Comparison of ENCODE assay signal across 1 cellular context in genomic region chr1:116820362-116820761, GRCh38.
TF ChIP-seq lines count a peak whose summit lies in the region.

No MANE protein-coding gene starts in this region.

TF ChIP-seq in GM23338, 12 proteins besides CTCF, POLR2A, EP300 and RAD21 (continued from another document):
- TF ChIP-seq, protein P1, sequence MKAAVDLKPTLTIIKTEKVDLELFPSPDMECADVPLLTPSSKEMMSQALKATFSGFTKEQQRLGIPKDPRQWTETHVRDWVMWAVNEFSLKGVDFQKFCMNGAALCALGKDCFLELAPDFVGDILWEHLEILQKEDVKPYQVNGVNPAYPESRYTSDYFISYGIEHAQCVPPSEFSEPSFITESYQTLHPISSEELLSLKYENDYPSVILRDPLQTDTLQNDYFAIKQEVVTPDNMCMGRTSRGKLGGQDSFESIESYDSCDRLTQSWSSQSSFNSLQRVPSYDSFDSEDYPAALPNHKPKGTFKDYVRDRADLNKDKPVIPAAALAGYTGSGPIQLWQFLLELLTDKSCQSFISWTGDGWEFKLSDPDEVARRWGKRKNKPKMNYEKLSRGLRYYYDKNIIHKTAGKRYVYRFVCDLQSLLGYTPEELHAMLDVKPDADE (IDR thresholded peaks at IDR 0.05): no peak
- TF ChIP-seq ZNF462 (CRISPR knock-in tag; IDR thresholded peaks at IDR 0.05) (no peak), EZH2 (IDR thresholded peaks at IDR 0.05; ENCODE audit: low read depth, unreplicated experiment) (no peak), ZNF114 (CRISPR knock-in tag; IDR thresholded peaks at IDR 0.05) (no peak), POLR2AphosphoS5 (IDR thresholded peaks at IDR 0.05; ENCODE audit: low read depth) (no peak), ZNF331 (CRISPR knock-in tag; IDR thresholded peaks at IDR 0.05; ENCODE audit: low read depth) (no peak), STAT1 (IDR thresholded peaks at IDR 0.05; ENCODE audit: unreplicated experiment) (no peak), NANOG (IDR thresholded peaks at IDR 0.05; ENCODE audit: borderline replicate concordance) (no peak), CREB1 (CRISPR knock-in tag; IDR thresholded peaks at IDR 0.05; ENCODE audit: low read depth) (no peak), EZH2phosphoT487 (IDR thresholded peaks at IDR 0.05; ENCODE audit: unreplicated experiment) (no peak)
- TF ChIP-seq, protein P2, sequence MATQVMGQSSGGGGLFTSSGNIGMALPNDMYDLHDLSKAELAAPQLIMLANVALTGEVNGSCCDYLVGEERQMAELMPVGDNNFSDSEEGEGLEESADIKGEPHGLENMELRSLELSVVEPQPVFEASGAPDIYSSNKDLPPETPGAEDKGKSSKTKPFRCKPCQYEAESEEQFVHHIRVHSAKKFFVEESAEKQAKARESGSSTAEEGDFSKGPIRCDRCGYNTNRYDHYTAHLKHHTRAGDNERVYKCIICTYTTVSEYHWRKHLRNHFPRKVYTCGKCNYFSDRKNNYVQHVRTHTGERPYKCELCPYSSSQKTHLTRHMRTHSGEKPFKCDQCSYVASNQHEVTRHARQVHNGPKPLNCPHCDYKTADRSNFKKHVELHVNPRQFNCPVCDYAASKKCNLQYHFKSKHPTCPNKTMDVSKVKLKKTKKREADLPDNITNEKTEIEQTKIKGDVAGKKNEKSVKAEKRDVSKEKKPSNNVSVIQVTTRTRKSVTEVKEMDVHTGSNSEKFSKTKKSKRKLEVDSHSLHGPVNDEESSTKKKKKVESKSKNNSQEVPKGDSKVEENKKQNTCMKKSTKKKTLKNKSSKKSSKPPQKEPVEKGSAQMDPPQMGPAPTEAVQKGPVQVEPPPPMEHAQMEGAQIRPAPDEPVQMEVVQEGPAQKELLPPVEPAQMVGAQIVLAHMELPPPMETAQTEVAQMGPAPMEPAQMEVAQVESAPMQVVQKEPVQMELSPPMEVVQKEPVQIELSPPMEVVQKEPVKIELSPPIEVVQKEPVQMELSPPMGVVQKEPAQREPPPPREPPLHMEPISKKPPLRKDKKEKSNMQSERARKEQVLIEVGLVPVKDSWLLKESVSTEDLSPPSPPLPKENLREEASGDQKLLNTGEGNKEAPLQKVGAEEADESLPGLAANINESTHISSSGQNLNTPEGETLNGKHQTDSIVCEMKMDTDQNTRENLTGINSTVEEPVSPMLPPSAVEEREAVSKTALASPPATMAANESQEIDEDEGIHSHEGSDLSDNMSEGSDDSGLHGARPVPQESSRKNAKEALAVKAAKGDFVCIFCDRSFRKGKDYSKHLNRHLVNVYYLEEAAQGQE (IDR thresholded peaks at IDR 0.05; ENCODE audit: unreplicated experiment): no peak
TF ChIP-seq in GM23338: peak in this region for 0.
